Comparison of ENCODE assay signal across 8 cellular contexts in the genomic region with DNA sequence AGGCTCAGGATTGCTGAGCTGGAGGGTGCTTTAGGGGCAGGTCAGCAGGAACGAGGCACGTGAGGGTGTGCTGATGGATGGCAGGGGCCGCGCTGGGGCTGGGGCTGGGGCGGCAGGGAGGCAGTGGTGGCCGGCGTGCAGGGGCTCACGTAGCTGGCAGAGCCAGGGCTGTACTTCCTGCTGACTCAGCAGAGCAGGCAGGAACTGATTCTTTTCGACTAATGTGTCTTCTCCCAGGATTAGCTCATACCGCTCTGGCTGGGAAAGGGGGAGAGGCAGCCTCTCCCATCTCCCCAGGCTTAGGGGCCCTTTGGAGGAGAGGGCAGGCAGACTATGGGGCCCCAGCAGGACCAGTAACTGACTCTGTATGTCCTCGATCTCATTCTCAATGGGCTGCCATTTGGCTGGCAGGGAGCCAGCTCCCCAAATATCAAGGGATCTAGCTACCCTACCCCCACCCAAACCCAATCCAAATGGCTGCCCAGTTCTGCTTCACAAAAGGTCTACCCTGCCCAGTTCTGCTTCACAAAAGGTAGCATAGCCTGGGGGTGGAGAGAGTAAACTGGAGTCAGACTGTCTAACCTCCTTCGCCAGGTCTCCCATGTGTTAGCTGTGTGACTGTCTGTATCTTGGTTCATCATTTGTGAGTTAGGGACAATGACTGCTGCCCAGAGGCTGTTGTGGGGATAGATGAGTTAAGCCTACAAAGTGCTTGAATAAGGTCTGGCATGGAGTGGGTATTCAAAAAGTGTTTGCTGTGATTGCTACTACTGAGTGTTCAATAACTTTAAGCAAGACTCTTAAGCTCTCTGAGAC.
DNase-seq lines count a peak whose midpoint lies in the region; ATAC-seq and TF ChIP-seq lines count a peak whose summit lies in the region.

No MANE protein-coding gene starts in this region.

- H4K20me1 ChIP-seq in SK-N-SH (ENCODE audit: insufficient read depth): no peaks in the 10 kb centered on the region

- peak; percentile 53 for ATAC-seq in activated CD8-positive, alpha-beta memory T cell treated with anti-CD3 and anti-CD28 coated beads, Interleukin-2, amount 10 ng/mL, durations not matched to agents 7 days and 5 days

- no peak for TF ChIP-seq EP300 in SK-N-SH (IDR thresholded peaks at IDR 0.05; ENCODE audit: borderline replicate concordance in 1 of 2, low read depth in 1 of 2, low read length in 1 of 2)

- WGBS in SK-N-SH (ENCODE audit: low lambda C conversion rate): 55% methylated on average over 2 of the region's 12 CpGs

- H3K27me3 Mint-ChIP-seq in activated CD8-positive, alpha-beta memory T cell treated with anti-CD3 and anti-CD28 coated beads, Interleukin-2, amount 10 ng/mL, durations not matched to agents 7 days and 5 days: peaks cover 4% of the 10 kb centered on the region

- H3K27me3 ChIP-seq in SK-N-SH (ENCODE audit: insufficient read depth): no peaks in the 10 kb centered on the region

- H3K36me3 Mint-ChIP-seq in activated CD8-positive, alpha-beta memory T cell treated with anti-CD3 and anti-CD28 coated beads, Interleukin-2, amount 10 ng/mL, durations not matched to agents 7 days and 5 days: peaks cover 3% of the 10 kb centered on the region

- no peaks in the 10 kb centered on the region for H3K36me3 ChIP-seq in SK-N-SH (replicated peaks in 1 of 2; ENCODE audit: control insufficient read depth in 1 of 2, insufficient read depth in 2 of 2, low read length in 1 of 2)

- CTCF ChIA-PET in activated CD8-positive, alpha-beta memory T cell treated with anti-CD3 and anti-CD28 coated beads, Interleukin-2, amount 10 ng/mL, durations not matched to agents 7 days and 5 days (lab: Charles Lee): interaction anchor here (0.7 to 2.1 kb wide), 4 partner anchors 15 to 145 kb away, joined by 3 to 8 read pairs (median 6); no protein-coding TSS in a partner anchor
- CTCF ChIA-PET in SK-N-SH (lab: Yijun Ruan, JAX): interaction anchor here (0.7 to 5.3 kb wide), 8 partner anchors 9 to 281 kb away, joined by 3 to 52 read pairs (median 4); no protein-coding TSS in a partner anchor

- peaks cover 29% of the 10 kb centered on the region for H3K4me1 Mint-ChIP-seq in activated CD8-positive, alpha-beta memory T cell treated with anti-CD3 and anti-CD28 coated beads, Interleukin-2, amount 10 ng/mL, durations not matched to agents 7 days and 5 days

- no peaks in the 10 kb centered on the region for H3K9me3 ChIP-seq in SK-N-SH

- TF ChIP-seq CTCF in SK-N-SH (IDR thresholded peaks at IDR 0.05) (no peak), fibroblast of mammary gland (conservative IDR thresholded peaks at IDR 0.05; ENCODE audit: control insufficient read depth, insufficient read depth, low read depth, low read length) (no peak)

- H3K4me1 ChIP-seq in SK-N-SH (ENCODE audit: control insufficient read depth in 1 of 2, insufficient read depth in 2 of 2, low read depth in 1 of 2, low read length in 1 of 2): peaks cover 0 to 22% of the 10 kb centered on the region in 2 experiments; a peak in 1 of 4 replicates

- no peaks in the 10 kb centered on the region for H3K9me3 Mint-ChIP-seq in activated CD8-positive, alpha-beta memory T cell treated with anti-CD3 and anti-CD28 coated beads, Interleukin-2, amount 10 ng/mL, durations not matched to agents 7 days and 5 days (ENCODE audit: low read depth)

- no peak overlapping the region for H3K4me2 ChIP-seq in SK-N-SH

- peak overlapping the region; percentile 32; the same call in 1 of the 2 replicates for H2AFZ ChIP-seq in SK-N-SH (ENCODE audit: low read depth)

- no peak overlapping the region for H3K9ac ChIP-seq in SK-N-SH

- TF ChIP-seq RAD21 in SK-N-SH (IDR thresholded peaks at IDR 0.05; ENCODE audit: low read length): no peak; the same call in 1 of the 2 replicates

- H3F3A ChIP-seq in SK-N-SH (replicated peaks; ENCODE audit: insufficient read depth): no peaks in the 10 kb centered on the region

- H3K27ac Mint-ChIP-seq in activated CD8-positive, alpha-beta memory T cell treated with anti-CD3 and anti-CD28 coated beads, Interleukin-2, amount 10 ng/mL, durations not matched to agents 7 days and 5 days: peak overlapping the region; percentile 68

- H3K4me3 ChIP-seq in SK-N-SH (ENCODE audit: low read depth in 2 of 2, low read length in 1 of 2) (no peak overlapping the region), fibroblast of mammary gland (ENCODE audit: control insufficient read depth, low read depth, low read length) (no peak overlapping the region), skin epidermis (no peak overlapping the region)

- H3K79me2 ChIP-seq in SK-N-SH (ENCODE audit: insufficient read depth): no peaks in the 10 kb centered on the region

- H3K27ac ChIP-seq in SK-N-SH (ENCODE audit: low read depth in 2 of 2, low read length in 1 of 2) (peak overlapping the region in 1 of 2 experiments; percentile 74; a peak in 2 of 4 replicates), skin epidermis (peak overlapping the region in 15 of 21 experiments; percentile 2 to 75 (median 43))

- no peaks in the 10 kb centered on the region for H3K9me2 ChIP-seq in SK-N-SH

- DNase-seq in activated CD8-positive, alpha-beta memory T cell treated with anti-CD3 and anti-CD28 coated beads, Interleukin-2, amount 10 ng/mL, durations not matched to agents 7 days and 5 days: peak; percentile 50
- no peak for DNase-seq in activated CD8-positive, alpha-beta memory T cell treated with anti-CD3 and anti-CD28 coated beads, Interleukin-2, amount 50 U/mL, for 4 hours
- DNase-seq in SK-N-SH (peak; percentile 55), fibroblast of mammary gland (ENCODE audit: low read depth) (peak; percentile 27), H4 (ENCODE audit: low spot score) (no peak), ecto neural progenitor cell (ENCODE audit: low spot score) (no peak), DMS79 treated with DMSO at 0.1 percent for 48 hours (lab: John Stamatoyannopoulos, UW) (no peak)

- POLR2A ChIA-PET in SK-N-SH (lab: Yijun Ruan, JAX): interaction anchor here (1.1 kb wide), 1 partner anchor 100 kb away, joined by 3 read pairs; a partner anchor contains a TSS

- H3K4me3 Mint-ChIP-seq in activated CD8-positive, alpha-beta memory T cell treated with anti-CD3 and anti-CD28 coated beads, Interleukin-2, amount 10 ng/mL, durations not matched to agents 7 days and 5 days: no peak overlapping the region

TF ChIP-seq in SK-N-SH, 30 proteins besides CTCF, POLR2A, EP300 and RAD21 (continues in another document):
- no peak for TF ChIP-seq RFX5 (IDR thresholded peaks at IDR 0.05; ENCODE audit: low read length)
- no peak for TF ChIP-seq MEF2A (IDR thresholded peaks at IDR 0.05; ENCODE audit: borderline replicate concordance, low read depth)
- TF ChIP-seq SMC3 (IDR thresholded peaks at IDR 0.05; ENCODE audit: low read depth, low read length): no peak
- no peak for TF ChIP-seq FOSL2 (IDR thresholded peaks at IDR 0.05; ENCODE audit: borderline replicate concordance, low read depth)
- TF ChIP-seq, protein P1, sequence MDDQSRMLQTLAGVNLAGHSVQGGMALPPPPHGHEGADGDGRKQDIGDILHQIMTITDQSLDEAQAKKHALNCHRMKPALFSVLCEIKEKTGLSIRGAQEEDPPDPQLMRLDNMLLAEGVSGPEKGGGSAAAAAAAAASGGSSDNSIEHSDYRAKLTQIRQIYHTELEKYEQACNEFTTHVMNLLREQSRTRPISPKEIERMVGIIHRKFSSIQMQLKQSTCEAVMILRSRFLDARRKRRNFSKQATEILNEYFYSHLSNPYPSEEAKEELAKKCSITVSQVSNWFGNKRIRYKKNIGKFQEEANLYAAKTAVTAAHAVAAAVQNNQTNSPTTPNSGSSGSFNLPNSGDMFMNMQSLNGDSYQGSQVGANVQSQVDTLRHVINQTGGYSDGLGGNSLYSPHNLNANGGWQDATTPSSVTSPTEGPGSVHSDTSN (IDR thresholded peaks at IDR 0.05): no peak
- no peak for TF ChIP-seq GATA2 (CRISPR knock-in tag; IDR thresholded peaks at IDR 0.05)
- TF ChIP-seq CHD2 (IDR thresholded peaks at IDR 0.05; ENCODE audit: low read length, partially characterized antibody): no peak
- TF ChIP-seq NRF1 (IDR thresholded peaks at IDR 0.05; ENCODE audit: low read depth, low read length): no peak
- no peak for TF ChIP-seq NFIC (IDR thresholded peaks at IDR 0.05; ENCODE audit: borderline replicate concordance)
- TF ChIP-seq, protein P2, sequence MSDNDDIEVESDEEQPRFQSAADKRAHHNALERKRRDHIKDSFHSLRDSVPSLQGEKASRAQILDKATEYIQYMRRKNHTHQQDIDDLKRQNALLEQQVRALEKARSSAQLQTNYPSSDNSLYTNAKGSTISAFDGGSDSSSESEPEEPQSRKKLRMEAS (IDR thresholded peaks at IDR 0.05; ENCODE audit: low read depth): no peak
- TF ChIP-seq TEAD4 (IDR thresholded peaks at IDR 0.05; ENCODE audit: borderline replicate concordance, insufficient read depth): no peak
- TF ChIP-seq FOXM1 (IDR thresholded peaks at IDR 0.05; ENCODE audit: low read depth): no peak
- TF ChIP-seq, protein P3, sequence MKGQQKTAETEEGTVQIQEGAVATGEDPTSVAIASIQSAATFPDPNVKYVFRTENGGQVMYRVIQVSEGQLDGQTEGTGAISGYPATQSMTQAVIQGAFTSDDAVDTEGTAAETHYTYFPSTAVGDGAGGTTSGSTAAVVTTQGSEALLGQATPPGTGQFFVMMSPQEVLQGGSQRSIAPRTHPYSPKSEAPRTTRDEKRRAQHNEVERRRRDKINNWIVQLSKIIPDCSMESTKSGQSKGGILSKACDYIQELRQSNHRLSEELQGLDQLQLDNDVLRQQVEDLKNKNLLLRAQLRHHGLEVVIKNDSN (IDR thresholded peaks at IDR 0.05; ENCODE audit: borderline replicate concordance, low read depth): no peak
- TF ChIP-seq RXRA (IDR thresholded peaks at IDR 0.05; ENCODE audit: borderline replicate concordance, low read depth): no peak

Comparison
In these comparisons a context has a peak if more than half of its experiments do, and no peak if none do; other contexts are left out.
1. DNase-seq: peak in activated CD8-positive, alpha-beta memory T cell treated with anti-CD3 and anti-CD28 coated beads, Interleukin-2, amount 10 ng/mL, durations not matched to agents 7 days and 5 days (single experiment), SK-N-SH (single experiment) and fibroblast of mammary gland (single experiment); none in activated CD8-positive, alpha-beta memory T cell treated with anti-CD3 and anti-CD28 coated beads, Interleukin-2, amount 50 U/mL, for 4 hours (single experiment), H4 (single experiment), ecto neural progenitor cell (single experiment) and DMS79 treated with DMSO at 0.1 percent for 48 hours (single experiment).